Comparison of ENCODE assay signal across 28 cellular contexts in the genomic region with DNA sequence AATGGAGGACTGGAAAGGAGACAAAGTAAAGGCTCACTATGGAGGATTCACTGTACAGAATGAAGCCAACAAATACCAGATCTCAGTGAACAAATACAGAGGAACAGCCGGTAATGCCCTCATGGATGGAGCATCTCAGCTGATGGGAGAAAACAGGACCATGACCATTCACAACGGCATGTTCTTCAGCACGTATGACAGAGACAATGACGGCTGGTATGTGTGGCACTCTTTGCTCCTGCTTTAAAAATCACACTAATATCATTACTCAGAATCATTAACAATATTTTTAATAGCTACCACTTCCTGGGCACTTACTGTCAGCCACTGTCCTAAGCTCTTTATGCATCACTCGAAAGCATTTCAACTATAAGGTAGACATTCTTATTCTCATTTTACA. TPM values are rescaled to one million over a fixed set of nuclear protein-coding genes. Genes with fewer than 3 reads are reported as not detected.
"Had no signal": no experiment of that assay in that cellular context is flagged by ENCODE, and none has a peak within 500 bp of the region (broad histone marks: within the 10 kb centered on the region; RNA-seq: fewer than 3 reads in every experiment).

No MANE protein-coding gene starts in this region.

- H3K4me1 ChIP-seq: ascending aorta, breast epithelium, esophagus muscularis mucosa, foreskin keratinocyte, gastrocnemius medialis, heart right ventricle had no signal

- H3K27ac ChIP-seq: ascending aorta, breast epithelium, cardiac muscle cell, coronary artery, esophagus muscularis mucosa, foreskin keratinocyte, gastrocnemius medialis, heart right ventricle had no signal

- H3K4me3 ChIP-seq: ascending aorta, breast epithelium, cardiac muscle cell, coronary artery, esophagus muscularis mucosa, gastrocnemius medialis, heart right ventricle had no signal

- ATAC-seq: activated naive CD4-positive, alpha-beta T cell treated with anti-CD3 and anti-CD28 coated beads, Interleukin-2, amount 50 U/mL, for 72 hours; activated T-cell treated with anti-CD3 and anti-CD28 coated beads, Interleukin-2, amount 50 U/mL, for 72 hours; effector memory CD8-positive, alpha-beta T cell; foreskin keratinocyte; gastrocnemius medialis; heart right ventricle; T-helper 17 cell had no signal

- H3K9me3 ChIP-seq: ascending aorta, breast epithelium, esophagus muscularis mucosa, gastrocnemius medialis, heart right ventricle had no signal

- H3K27me3 ChIP-seq: ascending aorta, breast epithelium, cardiac muscle cell, esophagus muscularis mucosa, foreskin keratinocyte, gastrocnemius medialis had no signal

- DNase-seq: activated CD4-positive, alpha-beta memory T cell treated with anti-CD3 and anti-CD28 coated beads, Interleukin-2, amount 10 ng/mL, durations not matched to agents 7 days and 5 days; activated CD4-positive, alpha-beta T cell treated with anti-CD3 and anti-CD28 coated beads for 1 hour; activated CD4-positive, alpha-beta T cell treated with anti-CD3 and anti-CD28 coated beads for 4 hours; activated CD4-positive, alpha-beta T cell treated with anti-CD3 and anti-CD28 coated beads, Interleukin-2, amount 10 ng/mL, durations not matched to agents 7 days and 5 days; activated CD4-positive, alpha-beta T cell treated with anti-CD3 and anti-CD28 coated beads, Interleukin-2, amount 50 U/mL, for 4 hours; activated CD8-positive, alpha-beta memory T cell treated with anti-CD3 and anti-CD28 coated beads, Interleukin-2, amount 50 U/mL, for 48 hours; activated gamma-delta T cell; activated naive CD4-positive, alpha-beta T cell; activated naive CD4-positive, alpha-beta T cell treated with anti-CD3 and anti-CD28 coated beads, Interleukin-2, amount 10 ng/mL, durations not matched to agents 7 days and 5 days; activated naive CD8-positive, alpha-beta T cell treated with anti-CD3 and anti-CD28 coated beads, Interleukin-2, amount 10 ng/mL, durations not matched to agents 7 days and 5 days; activated T-cell treated with anti-CD3 and anti-CD28 coated beads for 4 hours; activated T-cell treated with anti-CD3 and anti-CD28 coated beads, Interleukin-2, amount 50 U/mL, for 24 hours; activated T-cell treated with anti-CD3 and anti-CD28 coated beads, Interleukin-2, amount 50 U/mL, for 72 hours; effector CD4-positive, alpha-beta T cell; effector memory CD8-positive, alpha-beta T cell; erythroblast; foreskin keratinocyte; gastrocnemius medialis; heart right ventricle; T-helper 1 cell; T-helper 17 cell; T1000 had no signal

- H3K36me3 ChIP-seq: ascending aorta, breast epithelium, cardiac muscle cell, esophagus muscularis mucosa, gastrocnemius medialis, heart right ventricle had no signal

RNA-seq across cellular contexts. Expression of a gene that starts 6.8 kb away (rescaled TPM):
- total RNA-seq: activated CD4-positive, alpha-beta memory T cell treated with anti-CD3 and anti-CD28 coated beads, Interleukin-2, amount 10 ng/mL, durations not matched to agents 7 days and 5 days; activated CD4-positive, alpha-beta T cell treated with anti-CD3 and anti-CD28 coated beads, Interleukin-2, amount 10 ng/mL, durations not matched to agents 7 days and 5 days; activated naive CD4-positive, alpha-beta T cell treated with anti-CD3 and anti-CD28 coated beads, Interleukin-2, amount 50 U/mL, for 72 hours; activated naive CD8-positive, alpha-beta T cell treated with anti-CD3 and anti-CD28 coated beads, Interleukin-2, amount 10 ng/mL, durations not matched to agents 7 days and 5 days; activated T-cell treated with anti-CD3 and anti-CD28 coated beads, Interleukin-2, amount 50 U/mL, for 72 hours; esophagus muscularis mucosa; foreskin keratinocyte; T-helper 17 cell had no signal
- polyA plus RNA-seq: foreskin keratinocyte, heart right ventricle had no signal

RNA-seq across cellular contexts. Expression of a gene that starts 21.0 kb away (rescaled TPM):
- total RNA-seq: activated CD4-positive, alpha-beta memory T cell treated with anti-CD3 and anti-CD28 coated beads, Interleukin-2, amount 10 ng/mL, durations not matched to agents 7 days and 5 days; activated CD4-positive, alpha-beta T cell treated with anti-CD3 and anti-CD28 coated beads, Interleukin-2, amount 10 ng/mL, durations not matched to agents 7 days and 5 days; activated naive CD4-positive, alpha-beta T cell treated with anti-CD3 and anti-CD28 coated beads, Interleukin-2, amount 50 U/mL, for 72 hours; activated naive CD8-positive, alpha-beta T cell treated with anti-CD3 and anti-CD28 coated beads, Interleukin-2, amount 10 ng/mL, durations not matched to agents 7 days and 5 days; activated T-cell treated with anti-CD3 and anti-CD28 coated beads, Interleukin-2, amount 50 U/mL, for 72 hours; cardiac muscle cell; esophagus muscularis mucosa; foreskin keratinocyte; T-helper 17 cell had no signal
- polyA plus RNA-seq: foreskin keratinocyte had no signal

RNA-seq across cellular contexts. Expression of a gene that starts 42.9 kb away (rescaled TPM):
- total RNA-seq: activated CD4-positive, alpha-beta memory T cell treated with anti-CD3 and anti-CD28 coated beads, Interleukin-2, amount 10 ng/mL, durations not matched to agents 7 days and 5 days; activated CD4-positive, alpha-beta T cell treated with anti-CD3 and anti-CD28 coated beads, Interleukin-2, amount 10 ng/mL, durations not matched to agents 7 days and 5 days; activated naive CD4-positive, alpha-beta T cell treated with anti-CD3 and anti-CD28 coated beads, Interleukin-2, amount 50 U/mL, for 72 hours; activated naive CD8-positive, alpha-beta T cell treated with anti-CD3 and anti-CD28 coated beads, Interleukin-2, amount 10 ng/mL, durations not matched to agents 7 days and 5 days; activated T-cell treated with anti-CD3 and anti-CD28 coated beads, Interleukin-2, amount 50 U/mL, for 72 hours; cardiac muscle cell; esophagus muscularis mucosa; foreskin keratinocyte; T-helper 17 cell had no signal
- polyA plus RNA-seq: foreskin keratinocyte, heart right ventricle had no signal
